ENCODE assay signal across 4 cellular contexts in genomic region chrX:65058626-65059025, GRCh38. TPM values are rescaled to one million over a fixed set of nuclear protein-coding genes. Genes with fewer than 3 reads are reported as not detected.
"Had no signal": no experiment of that assay in that cellular context is flagged by ENCODE, and none has a peak within 500 bp of the region (broad histone marks: within the 10 kb centered on the region; RNA-seq: fewer than 3 reads in every experiment).

No MANE protein-coding gene starts in this region.

RNA-seq across cellular contexts. Expression of gene ZC3H12B, which starts 24.0 kb away (rescaled TPM):
- total RNA-seq: dermis blood vessel endothelial cell, dermis microvascular lymphatic vessel endothelial cell, endothelial cell of umbilical vein, glomerular endothelial cell had no signal
- polyA plus RNA-seq: endothelial cell of umbilical vein had no signal
